30 cellular contexts compared by ENCODE assay signal in genomic region chr1:33897092-33897725, GRCh38. TPM values are rescaled to one million over a fixed set of nuclear protein-coding genes. Genes with fewer than 3 reads are reported as not detected.
DNase-seq lines count a peak whose midpoint lies in the region; ATAC-seq, FAIRE-seq and TF ChIP-seq lines count a peak whose summit lies in the region.
"Had no signal": no experiment of that assay in that cellular context is flagged by ENCODE, and none has a peak within 500 bp of the region (broad histone marks: within the 10 kb centered on the region; RNA-seq: fewer than 3 reads in every experiment).

No MANE protein-coding gene starts in this region.

- no peak for DNase-seq in HepG2 (ENCODE audit: low spot score)
- DNase-seq in fibroblast of mammary gland (ENCODE audit: low read depth) = peak; percentile 41
- peak; percentile 47 for DNase-seq in left lobe of liver (ENCODE audit: low spot score)
- DNase-seq in activated CD4-positive, alpha-beta T cell treated with anti-CD3 and anti-CD28 coated beads, Interleukin-2, amount 50 U/mL, for 1 hour = no peak
- DNase-seq in EL = no peak
- no peak for DNase-seq in stimulated activated naive B cell treated with anti-CD40 and anti-IgM and Interleukin-4, amounts not matched to agents 10 μg/mL and 1 μg/mL and 100 μg/mL, for 72 hours
- DNase-seq in activated T-cell treated with anti-CD3 and anti-CD28 coated beads, Interleukin-2, amount 50 U/mL, for 48 hours = no peak
- DNase-seq: CD4-positive, CD25-positive, alpha-beta regulatory T cell; DMS153; DND-41; H9; IMR-90; KG1; MM.1S; NCI-H1694; NCI-H2081; NCI-H2171; NCI-H226; NCI-H510A; NCI-H69; SIG-M5 had no signal

- WGBS in liver = 47% methylated on average over 5 of the region's 5 CpGs
- WGBS in HepG2 (ENCODE audit: low lambda C conversion rate) = 25% methylated on average over 4 of the region's 5 CpGs

- peaks cover 7 to 18% of the 10 kb centered on the region in 2 donors for H3K27me3 Mint-ChIP-seq in stimulated activated naive B cell treated with anti-CD40 and anti-IgM and Interleukin-4, amounts not matched to agents 10 μg/mL and 1 μg/mL and 100 μg/mL, for 72 hours
- H3K27me3 Mint-ChIP-seq: CD4-positive, CD25-positive, alpha-beta regulatory T cell had no signal

- no TSS peak for BruUV-seq in HepG2 (replicated peaks; lab: Mats Ljungman, UMichigan)

- H3K36me3 ChIP-seq in liver (ENCODE audit: control insufficient read depth in 4 of 4, insufficient read depth in 3 of 4, low read depth in 1 of 4, low read length in 3 of 4) = no peaks in the 10 kb centered on the region
- no peaks in the 10 kb centered on the region for H3K36me3 ChIP-seq in HepG2 (replicated peaks in 1 of 2; ENCODE audit: control insufficient read depth in 1 of 2, insufficient read depth in 2 of 2, low read length in 2 of 2)
- H3K36me3 ChIP-seq: BLaER1 had no signal

- no peak overlapping the region for H3K4me2 ChIP-seq in HepG2 (ENCODE audit: low read depth, low read length)
- H3K4me2 ChIP-seq: BLaER1, GM23338 had no signal

- ATAC-seq in HepG2 (no peak), left lobe of liver (peak; percentile 77)
- ATAC-seq in stimulated activated naive B cell treated with anti-CD40 and anti-IgM and Interleukin-4, amounts not matched to agents 10 μg/mL and 1 μg/mL and 100 μg/mL, for 72 hours (replicated peaks) = no peak
- ATAC-seq: GM23338, Panc1 had no signal

- no peak for TF ChIP-seq EP300 in HepG2 (IDR thresholded peaks at IDR 0.05; ENCODE audit: low read depth in 2 of 2, low read length in 2 of 2)
- TF ChIP-seq EP300 in HepG2 (CRISPR knock-in tag; IDR thresholded peaks at IDR 0.05; ENCODE audit: borderline replicate concordance) = no peak

- H3K4me3 Mint-ChIP-seq in stimulated activated naive B cell treated with anti-CD40 and anti-IgM and Interleukin-4, amounts not matched to agents 10 μg/mL and 1 μg/mL and 100 μg/mL, for 72 hours = no peak overlapping the region
- H3K4me3 Mint-ChIP-seq: CD4-positive, CD25-positive, alpha-beta regulatory T cell; GM23338; H9 had no signal

- no peaks in the 10 kb centered on the region for H4K20me1 ChIP-seq in HepG2 (ENCODE audit: insufficient read depth, low read length)
- H4K20me1 ChIP-seq: BLaER1 had no signal

- H3K27me3 ChIP-seq in liver (ENCODE audit: control insufficient read depth in 4 of 4, insufficient read depth in 4 of 4, low read length in 3 of 4) (no peaks in the 10 kb centered on the region), HepG2 (ENCODE audit: control insufficient read depth in 1 of 2, insufficient read depth in 2 of 2, low read length in 2 of 2) (no peaks in the 10 kb centered on the region)
- H3K27me3 ChIP-seq: BLaER1 had no signal

- peaks cover 0 to 4% of the 10 kb centered on the region in 2 donors for H3K9me3 Mint-ChIP-seq in stimulated activated naive B cell treated with anti-CD40 and anti-IgM and Interleukin-4, amounts not matched to agents 10 μg/mL and 1 μg/mL and 100 μg/mL, for 72 hours
- H3K9me3 Mint-ChIP-seq: GM23338 had no signal

- no peak overlapping the region for H2AFZ ChIP-seq in HepG2 (ENCODE audit: low read length)
- H2AFZ ChIP-seq: GM23338 had no signal

- H3K9me3 ChIP-seq in liver (ENCODE audit: control insufficient read depth in 4 of 4, low read length in 3 of 4) (no peaks in the 10 kb centered on the region), HepG2 (ENCODE audit: low read length) (no peaks in the 10 kb centered on the region)
- H3K9me3 ChIP-seq: BLaER1 had no signal

- H3K27ac Mint-ChIP-seq in stimulated activated naive B cell treated with anti-CD40 and anti-IgM and Interleukin-4, amounts not matched to agents 10 μg/mL and 1 μg/mL and 100 μg/mL, for 72 hours = no peak overlapping the region
- H3K27ac Mint-ChIP-seq: CD4-positive, CD25-positive, alpha-beta regulatory T cell; GM23338; H9 had no signal

- H3K79me2 ChIP-seq in HepG2 (ENCODE audit: insufficient read depth, low read length) = no peaks in the 10 kb centered on the region

- intact Hi-C loops in HepG2 (cut with micrococcal nuclease; ENCODE audit: unreplicated experiment) = no loop called here

- H3K4me3 ChIP-seq in liver (ENCODE audit: low read depth in 1 of 3, low read length in 3 of 3) = no peak overlapping the region
- no peak overlapping the region for H3K4me3 ChIP-seq in HepG2 (replicated peaks in 1 of 3; ENCODE audit: insufficient read depth in 1 of 3, low read depth in 2 of 3, low read length in 3 of 3)
- H3K4me3 ChIP-seq in fibroblast of mammary gland (ENCODE audit: control insufficient read depth, low read depth, low read length) = no peak overlapping the region
- H3K4me3 ChIP-seq: BLaER1, GM23338, SK-N-MC had no signal

- POLR2A ChIA-PET in HepG2 (lab: Yijun Ruan, JAX) = no interaction called here

- no peak for FAIRE-seq in HepG2 (lab: Jason Lieb, UNC)

- TF ChIP-seq RAD21 in liver (IDR thresholded peaks at IDR 0.05) (no peak), HepG2 (CRISPR knock-in tag; IDR thresholded peaks at IDR 0.05) (no peak)

- CTCF ChIA-PET in HepG2 (lab: Yijun Ruan, JAX; ENCODE audit: low intra/inter-chr PET ratio, low total read pairs) = no interaction called here

- H3K4me1 Mint-ChIP-seq in stimulated activated naive B cell treated with anti-CD40 and anti-IgM and Interleukin-4, amounts not matched to agents 10 μg/mL and 1 μg/mL and 100 μg/mL, for 72 hours = no peaks in the 10 kb centered on the region
- H3K4me1 Mint-ChIP-seq: CD4-positive, CD25-positive, alpha-beta regulatory T cell had no signal

- TF ChIP-seq POLR2A in HepG2 (IDR thresholded peaks at IDR 0.05; ENCODE audit: insufficient read depth in 1 of 2, low read depth in 2 of 2, low read length in 2 of 2) = no peak

- H3K9ac ChIP-seq in liver (ENCODE audit: low read depth in 1 of 2, low read length in 2 of 2) (no peak overlapping the region), HepG2 (ENCODE audit: insufficient read depth, low read depth, low read length) (no peak overlapping the region)
- H3K9ac ChIP-seq: BLaER1 had no signal

- in situ Hi-C loops in HepG2 (cut with HindIII; ENCODE audit: extremely low pct_ligation_motif_present, low pct_unique_long_range_greater_than_20kb) = no loop called here

- no peak overlapping the region for H3K27ac ChIP-seq in liver (ENCODE audit: low read depth in 1 of 2, low read length in 2 of 2)
- no peak overlapping the region for H3K27ac ChIP-seq in HepG2 (ENCODE audit: extremely low read length, insufficient read depth, low read length)
- H3K27ac ChIP-seq: BLaER1, RWPE1, SK-N-MC had no signal

- no peaks in the 10 kb centered on the region for H3K36me3 Mint-ChIP-seq in stimulated activated naive B cell treated with anti-CD40 and anti-IgM and Interleukin-4, amounts not matched to agents 10 μg/mL and 1 μg/mL and 100 μg/mL, for 72 hours
- H3K36me3 Mint-ChIP-seq: CD4-positive, CD25-positive, alpha-beta regulatory T cell had no signal

- peaks cover 0 to 2% (median under 1%) of the 10 kb centered on the region in 4 donors for H3K4me1 ChIP-seq in liver (ENCODE audit: control insufficient read depth in 4 of 4, insufficient read depth in 4 of 4, low read length in 3 of 4)
- H3K4me1 ChIP-seq in HepG2 (ENCODE audit: insufficient read depth, low read length) = no peaks in the 10 kb centered on the region
- H3K4me1 ChIP-seq: BLaER1 had no signal

- TF ChIP-seq CTCF in liver (IDR thresholded peaks at IDR 0.05; ENCODE audit: low read depth, low read length, missing input control) (no peak), HepG2 (CRISPR knock-in tag; IDR thresholded peaks at IDR 0.05) (no peak), fibroblast of mammary gland (conservative IDR thresholded peaks at IDR 0.05; ENCODE audit: control insufficient read depth, insufficient read depth, low read depth, low read length) (no peak)

TF ChIP-seq in liver, 16 proteins besides CTCF, POLR2A, EP300 and RAD21 (continues in another document):
- TF ChIP-seq GABPA (IDR thresholded peaks at IDR 0.05 in 1 of 2, conservative IDR thresholded peaks at IDR 0.05 in 1 of 2) = no peak
- no peak for TF ChIP-seq SP1 (IDR thresholded peaks at IDR 0.05)

TF ChIP-seq in HepG2, 621 proteins besides CTCF, POLR2A, EP300 and RAD21 (continues in another document):
- TF ChIP-seq NR2F6 (IDR thresholded peaks at IDR 0.05) = no peak
- TF ChIP-seq NR2F6 (CRISPR knock-in tag; IDR thresholded peaks at IDR 0.05) = no peak
- TF ChIP-seq PLRG1 (conservative IDR thresholded peaks at IDR 0.05) = no peak
- no peak for TF ChIP-seq TEAD2 (CRISPR knock-in tag; IDR thresholded peaks at IDR 0.05)
- no peak for TF ChIP-seq ZNF550 (CRISPR knock-in tag; IDR thresholded peaks at IDR 0.05; ENCODE audit: borderline replicate concordance)
- no peak for TF ChIP-seq MXI1 (IDR thresholded peaks at IDR 0.05; ENCODE audit: borderline replicate concordance, low read depth, low read length)
- TF ChIP-seq ZNF367 (CRISPR knock-in tag; IDR thresholded peaks at IDR 0.05; ENCODE audit: borderline replicate concordance) = no peak
- no peak for TF ChIP-seq YY1 (IDR thresholded peaks at IDR 0.05; ENCODE audit: insufficient read depth, insufficient replicate concordance, low read depth, low read length)
- no peak for TF ChIP-seq ZNF605 (CRISPR knock-in tag; IDR thresholded peaks at IDR 0.05)
- no peak for TF ChIP-seq STAT5B (CRISPR knock-in tag; IDR thresholded peaks at IDR 0.05)

RNA-seq across cellular contexts. Expression of gene HMGB4, which starts 33.3 kb away (rescaled TPM):
- total RNA-seq in liver (not detected), HepG2 (2016; rRNA removed; fragmentation: Illumina TruSeq; extraction: Trizol) (not detected in 2 replicates), left lobe of liver (not detected)
- polyA plus RNA-seq in liver (not detected), HepG2 (2011; rRNA removed) (not detected in 2 replicates)
- total RNA-seq in HepG2 (2016; cell fraction: cytosol; rRNA removed; fragmentation: Illumina TruSeq; extraction: Trizol; ENCODE audit: low read depth) = not detected in 2 replicates
- not detected in 2 replicates for total RNA-seq in HepG2 (2016; cell fraction: insoluble cytoplasmic fraction; rRNA removed; fragmentation: Illumina TruSeq; extraction: Trizol)
- not detected in 2 replicates for total RNA-seq in HepG2 (2016; cell fraction: membrane; rRNA removed; fragmentation: Illumina TruSeq; extraction: Trizol)
- not detected in 2 replicates for total RNA-seq in HepG2 (2016; cell fraction: nucleus; rRNA removed; fragmentation: Illumina TruSeq; extraction: Trizol)
- polyA plus RNA-seq in HepG2 (2011; cell fraction: cytosol; rRNA removed) = not detected in 2 replicates
- polyA plus RNA-seq in HepG2 (2011; cell fraction: nucleus; rRNA removed) = not detected in 2 replicates
- not detected in 2 replicates for polyA plus RNA-seq in HepG2 (2012)
- polyA plus RNA-seq in HepG2 (2016; cell fraction: cytosol; fragmentation: Illumina TruSeq; extraction: Trizol; ENCODE audit: low read depth) = not detected in 2 replicates
- polyA plus RNA-seq in HepG2 (2016; cell fraction: insoluble cytoplasmic fraction; fragmentation: Illumina TruSeq; extraction: Trizol; ENCODE audit: low read depth) = not detected in 2 replicates
- not detected in 2 replicates for polyA plus RNA-seq in HepG2 (2016; cell fraction: membrane; fragmentation: Illumina TruSeq; extraction: Trizol; ENCODE audit: low read depth)
- polyA plus RNA-seq in HepG2 (2016; cell fraction: nucleus; fragmentation: Illumina TruSeq; extraction: Trizol; ENCODE audit: insufficient read depth, low read depth) = not detected in 2 replicates
- not detected in 2 replicates for polyA minus RNA-seq in HepG2 (2011; rRNA and poly(A)+ RNA removed; ENCODE audit: low replicate concordance)
- not detected in 2 replicates for polyA minus RNA-seq in HepG2 (2011; cell fraction: cytosol; rRNA and poly(A)+ RNA removed)
- not detected in 2 replicates for polyA minus RNA-seq in HepG2 (2011; cell fraction: nucleus; rRNA and poly(A)+ RNA removed)
- total RNA-seq: A172; CD4-positive, CD25-positive, alpha-beta regulatory T cell; G401; GM23338; H9; IMR-90; OCI-LY7 had no signal
- polyA plus RNA-seq: CD4-positive, CD25-positive, alpha-beta regulatory T cell; GM23338; IMR-90 had no signal

Comparison
In these comparisons a context has a peak if more than half of its experiments do, and no peak if none do; other contexts are left out.
1. DNase-seq: peak in fibroblast of mammary gland (single experiment) and left lobe of liver (single experiment); none in HepG2 (single experiment), activated CD4-positive, alpha-beta T cell treated with anti-CD3 and anti-CD28 coated beads, Interleukin-2, amount 50 U/mL, for 1 hour (single experiment), EL (single experiment), stimulated activated naive B cell treated with anti-CD40 and anti-IgM and Interleukin-4, amounts not matched to agents 10 μg/mL and 1 μg/mL and 100 μg/mL, for 72 hours (single experiment) and activated T-cell treated with anti-CD3 and anti-CD28 coated beads, Interleukin-2, amount 50 U/mL, for 48 hours (0 of 2).